7 cellular contexts compared by ENCODE assay signal in genomic region chrX:78092296-78092695, GRCh38. TPM values are rescaled to one million over a fixed set of nuclear protein-coding genes. Genes with fewer than 3 reads are reported as not detected.
DNase-seq lines count a peak whose midpoint lies in the region; ATAC-seq, FAIRE-seq and TF ChIP-seq lines count a peak whose summit lies in the region.

No MANE protein-coding gene starts in this region.

- no peak for TF ChIP-seq POLR2A in GM12892 (IDR thresholded peaks at IDR 0.05; ENCODE audit: low read depth, low read length)

- peak; percentile 61 for FAIRE-seq in GM12892 (lab: Jason Lieb, UNC)

- peak; percentile 83 for ATAC-seq in GM21528 (IDR thresholded peaks at IDR 0.05; ENCODE audit: low FRiP score, unreplicated experiment)
- no peak for ATAC-seq in GM18873 (IDR thresholded peaks at IDR 0.05; ENCODE audit: low FRiP score, unreplicated experiment)

- DNase-seq in GM12892 (ENCODE audit: insufficient read length) (no peak), Kasumi-1 (lab: John Stamatoyannopoulos, UW) (peak; percentile 39 to 43), cerebellar cortex (ENCODE audit: low spot score) (peak; percentile 9), renal cortical epithelial cell (ENCODE audit: low read depth) (peak; percentile 62), hepatic stellate cell (ENCODE audit: low spot score) (no peak)

RNA-seq across cellular contexts. Expression of gene PGK1, which starts 11.8 kb away (rescaled TPM):
- 1,208 TPM for polyA plus RNA-seq in GM12892 (2012; ENCODE audit: missing spikeins)
- total RNA-seq in renal cortical epithelial cell: 574 and 1,177 TPM in 2 replicates

RNA-seq across cellular contexts. Expression of gene TAF9B, which starts 47.2 kb away (rescaled TPM):
- 19.1 TPM for polyA plus RNA-seq in GM12892 (2012; ENCODE audit: missing spikeins)
- total RNA-seq in renal cortical epithelial cell: 13.2 and 15.5 TPM in 2 replicates

Comparison
In these comparisons a context has a peak if more than half of its experiments do, and no peak if none do; other contexts are left out.
1. DNase-seq: peak in Kasumi-1 (2 of 2), cerebellar cortex (single experiment) and renal cortical epithelial cell (single experiment); none in GM12892 (single experiment) and hepatic stellate cell (single experiment).